37 cellular contexts compared by ENCODE assay signal in the genomic region with DNA sequence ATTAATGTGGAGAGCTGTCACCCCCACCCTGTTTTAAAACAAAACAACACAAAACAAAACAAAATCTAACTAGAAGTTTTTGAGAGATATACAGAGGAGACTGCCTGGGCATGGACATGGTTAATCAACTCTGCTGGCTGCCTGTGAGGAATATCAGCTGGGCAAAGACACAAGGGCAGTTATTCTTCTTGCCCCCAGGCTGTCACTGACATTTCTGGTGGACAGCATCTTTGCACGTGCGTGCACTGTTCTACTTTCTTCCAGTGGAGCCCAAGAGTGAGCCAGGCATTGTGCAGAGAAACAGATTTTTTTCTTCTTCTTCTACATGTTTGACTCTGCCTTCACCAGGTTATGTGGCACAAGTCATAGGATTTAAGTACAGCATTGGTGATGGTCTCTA. TPM values are rescaled to one million over a fixed set of nuclear protein-coding genes. Genes with fewer than 3 reads are reported as not detected.
"Had no signal": no experiment of that assay in that cellular context is flagged by ENCODE, and none has a peak within 500 bp of the region (broad histone marks: within the 10 kb centered on the region; RNA-seq: fewer than 3 reads in every experiment).

No MANE protein-coding gene starts in this region.

- H3K9me3 Mint-ChIP-seq: activated B cell treated with CpG ODN at 0.5 μM for 24 hours; activated CD4-positive, alpha-beta memory T cell treated with anti-CD3 and anti-CD28 coated beads for 36 hours; activated CD4-positive, alpha-beta T cell treated with anti-CD3 and anti-CD28 coated beads, Interleukin-2, amount 10 ng/mL, durations not matched to agents 24 days and 14 days; activated CD8-positive, alpha-beta T cell treated with anti-CD3 and anti-CD28 coated beads for 36 hours; activated naive CD4-positive, alpha-beta T cell treated with anti-CD3 and anti-CD28 coated beads for 36 hours; activated naive CD4-positive, alpha-beta T cell treated with anti-CD3 and anti-CD28 coated beads, Interleukin-2, amount 50 U/mL, for 72 hours; activated naive CD8-positive, alpha-beta T cell treated with anti-CD3 and anti-CD28 coated beads for 36 hours; activated T-cell treated with anti-CD3 and anti-CD28 coated beads, Interleukin-2, amount 50 U/mL, for 4 hours; activated T-helper 1 cell treated with anti-CD3 and anti-CD28 coated beads, Interleukin-12 subunit alpha, Interleukin-12 subunit beta, Interleukin-2, Interleukin-4 antibody, amounts not matched to agents 30 ng/mL and 10 ng/mL and 1 ng/mL, durations not matched to agents 14 hours and 24 hours and 36 hours; activated T-helper 17 cell treated with anti-CD3 and anti-CD28 coated beads, Interleukin-2, amount 50 U/mL, for 72 hours; T-helper 1 cell treated with Interleukin-12 subunit alpha and Interleukin-12 subunit beta and Interleukin-4 antibody, amounts not matched to agents 30 μg/mL and 1 μg/mL, for 36 hours; T-helper 2 cell treated with Interferon-gamma antibody and Interleukin-4, amounts not matched to agents 5 μg/mL and 100 μg/mL, for 36 hours had no signal

- H3K27ac ChIP-seq: adrenal gland, body of pancreas, brain microvascular endothelial cell, breast epithelium, VCaP had no signal

- H3K4me3 ChIP-seq: adrenal gland, body of pancreas, breast epithelium had no signal

- H3K36me3 ChIP-seq: adrenal gland, brain microvascular endothelial cell, breast epithelium had no signal

- H3K4me3 Mint-ChIP-seq: activated B cell treated with CpG ODN at 0.5 μM for 24 hours; activated CD4-positive, alpha-beta memory T cell treated with anti-CD3 and anti-CD28 coated beads for 36 hours; activated CD4-positive, alpha-beta T cell treated with anti-CD3 and anti-CD28 coated beads, Interleukin-2, amount 10 ng/mL, durations not matched to agents 24 days and 14 days; activated CD8-positive, alpha-beta T cell treated with anti-CD3 and anti-CD28 coated beads for 36 hours; activated naive CD4-positive, alpha-beta T cell treated with anti-CD3 and anti-CD28 coated beads for 36 hours; activated naive CD8-positive, alpha-beta T cell treated with anti-CD3 and anti-CD28 coated beads for 36 hours; activated T-cell treated with anti-CD3 and anti-CD28 coated beads, Interleukin-2, amount 50 U/mL, for 4 hours; activated T-cell treated with anti-CD3 and anti-CD28 coated beads, Interleukin-2, amount 50 U/mL, for 72 hours; activated T-helper 1 cell treated with anti-CD3 and anti-CD28 coated beads, Interleukin-12 subunit alpha, Interleukin-12 subunit beta, Interleukin-2, Interleukin-4 antibody, amounts not matched to agents 30 ng/mL and 10 ng/mL and 1 ng/mL, durations not matched to agents 14 hours and 24 hours and 36 hours; activated T-helper 17 cell treated with anti-CD3 and anti-CD28 coated beads, Interleukin-2, amount 50 U/mL, for 72 hours; T-helper 1 cell treated with Interleukin-12 subunit alpha and Interleukin-12 subunit beta and Interleukin-4 antibody, amounts not matched to agents 30 μg/mL and 1 μg/mL, for 36 hours; T-helper 2 cell treated with Interferon-gamma antibody and Interleukin-4, amounts not matched to agents 5 μg/mL and 100 μg/mL, for 36 hours had no signal

- H3K27me3 Mint-ChIP-seq: activated B cell treated with CpG ODN at 0.5 μM for 24 hours; activated CD4-positive, alpha-beta memory T cell treated with anti-CD3 and anti-CD28 coated beads for 36 hours; activated CD4-positive, alpha-beta T cell treated with anti-CD3 and anti-CD28 coated beads, Interleukin-2, amount 10 ng/mL, durations not matched to agents 24 days and 14 days; activated CD8-positive, alpha-beta T cell treated with anti-CD3 and anti-CD28 coated beads for 36 hours; activated naive CD8-positive, alpha-beta T cell treated with anti-CD3 and anti-CD28 coated beads for 36 hours; activated T-helper 17 cell treated with anti-CD3 and anti-CD28 coated beads, Interleukin-2, amount 50 U/mL, for 72 hours had no signal

- H3K27ac Mint-ChIP-seq: activated B cell treated with CpG ODN at 0.5 μM for 24 hours; activated CD4-positive, alpha-beta memory T cell treated with anti-CD3 and anti-CD28 coated beads for 36 hours; activated CD4-positive, alpha-beta T cell treated with anti-CD3 and anti-CD28 coated beads, Interleukin-2, amount 10 ng/mL, durations not matched to agents 24 days and 14 days; activated CD8-positive, alpha-beta T cell treated with anti-CD3 and anti-CD28 coated beads for 36 hours; activated naive CD4-positive, alpha-beta T cell treated with anti-CD3 and anti-CD28 coated beads for 36 hours; activated naive CD4-positive, alpha-beta T cell treated with anti-CD3 and anti-CD28 coated beads, Interleukin-2, amount 50 U/mL, for 72 hours; activated naive CD8-positive, alpha-beta T cell treated with anti-CD3 and anti-CD28 coated beads for 36 hours; activated T-cell treated with anti-CD3 and anti-CD28 coated beads, Interleukin-2, amount 50 U/mL, for 72 hours; activated T-helper 1 cell treated with anti-CD3 and anti-CD28 coated beads, Interleukin-12 subunit alpha, Interleukin-12 subunit beta, Interleukin-2, Interleukin-4 antibody, amounts not matched to agents 30 ng/mL and 10 ng/mL and 1 ng/mL, durations not matched to agents 14 hours and 24 hours and 36 hours; activated T-helper 17 cell treated with anti-CD3 and anti-CD28 coated beads, Interleukin-2, amount 50 U/mL, for 72 hours; T-helper 1 cell treated with Interleukin-12 subunit alpha and Interleukin-12 subunit beta and Interleukin-4 antibody, amounts not matched to agents 30 μg/mL and 1 μg/mL, for 36 hours; T-helper 2 cell treated with Interferon-gamma antibody and Interleukin-4, amounts not matched to agents 5 μg/mL and 100 μg/mL, for 36 hours had no signal

- DNase-seq: activated B cell treated with CpG ODN at 0.5 μM for 24 hours; activated CD4-positive, alpha-beta memory T cell treated with anti-CD3 and anti-CD28 coated beads for 36 hours; activated CD4-positive, alpha-beta T cell treated with anti-CD3 and anti-CD28 coated beads for 4 hours; activated CD4-positive, alpha-beta T cell treated with anti-CD3 and anti-CD28 coated beads, Interleukin-2, amount 10 ng/mL, durations not matched to agents 24 days and 14 days; activated CD4-positive, alpha-beta T cell treated with anti-CD3 and anti-CD28 coated beads, Interleukin-2, amount 50 U/mL, for 1 hour; activated CD4-positive, alpha-beta T cell treated with anti-CD3 and anti-CD28 coated beads, Interleukin-2, amount 50 U/mL, for 4 hours; activated CD4-positive, CD25-positive, alpha-beta regulatory T cell treated with anti-CD3 and anti-CD28 coated beads, Interleukin-2, amount 50 U/mL, for 72 hours; activated CD8-positive, alpha-beta memory T cell treated with anti-CD3 and anti-CD28 coated beads, Interleukin-2, amount 50 U/mL, for 4 hours; activated CD8-positive, alpha-beta T cell treated with anti-CD3 and anti-CD28 coated beads for 36 hours; activated effector memory CD4-positive, alpha-beta T cell treated with anti-CD3 and anti-CD28 coated beads, Interleukin-2, amount 50 U/mL, for 16 hours; activated gamma-delta T cell treated with Interleukin-2 at 50 U/mL for 16 hours; activated naive CD4-positive, alpha-beta T cell; activated naive CD4-positive, alpha-beta T cell treated with anti-CD3 and anti-CD28 coated beads for 36 hours; activated naive CD4-positive, alpha-beta T cell treated with anti-CD3 and anti-CD28 coated beads, Interleukin-2, amount 50 U/mL, for 16 hours; activated naive CD8-positive, alpha-beta T cell treated with anti-CD3 and anti-CD28 coated beads for 36 hours; activated T-cell treated with anti-CD3 and anti-CD28 coated beads for 4 hours; activated T-cell treated with anti-CD3 and anti-CD28 coated beads, Interleukin-2, amount 50 U/mL, for 1 hour; activated T-cell treated with anti-CD3 and anti-CD28 coated beads, Interleukin-2, amount 50 U/mL, for 4 hours; activated T-cell treated with anti-CD3 and anti-CD28 coated beads, Interleukin-2, amount 50 U/mL, for 72 hours; adrenal gland; amniotic stem cell; aorta; body of pancreas; brain microvascular endothelial cell; central memory CD4-positive, alpha-beta T cell; T-helper 1 cell; T-helper 2 cell; T-helper 9 cell had no signal

- ATAC-seq: activated CD8-positive, alpha-beta T cell treated with anti-CD3 and anti-CD28 coated beads for 36 hours; activated naive CD4-positive, alpha-beta T cell treated with anti-CD3 and anti-CD28 coated beads, Interleukin-2, amount 50 U/mL, for 72 hours; activated T-cell treated with anti-CD3 and anti-CD28 coated beads, Interleukin-2, amount 50 U/mL, for 4 hours; activated T-cell treated with anti-CD3 and anti-CD28 coated beads, Interleukin-2, amount 50 U/mL, for 72 hours; activated T-helper 17 cell treated with anti-CD3 and anti-CD28 coated beads, Interleukin-2, amount 50 U/mL, for 72 hours; body of pancreas had no signal

- H3K36me3 Mint-ChIP-seq: activated CD4-positive, alpha-beta memory T cell treated with anti-CD3 and anti-CD28 coated beads for 36 hours; activated naive CD4-positive, alpha-beta T cell treated with anti-CD3 and anti-CD28 coated beads, Interleukin-2, amount 50 U/mL, for 72 hours; activated naive CD8-positive, alpha-beta T cell treated with anti-CD3 and anti-CD28 coated beads for 36 hours had no signal

- H3K4me1 Mint-ChIP-seq: activated B cell treated with CpG ODN at 0.5 μM for 24 hours; activated CD4-positive, alpha-beta T cell treated with anti-CD3 and anti-CD28 coated beads, Interleukin-2, amount 10 ng/mL, durations not matched to agents 24 days and 14 days; activated naive CD8-positive, alpha-beta T cell treated with anti-CD3 and anti-CD28 coated beads for 36 hours; activated T-helper 17 cell treated with anti-CD3 and anti-CD28 coated beads, Interleukin-2, amount 50 U/mL, for 72 hours had no signal

- H3K4me1 ChIP-seq: adrenal gland, body of pancreas, breast epithelium had no signal

- H3K9me3 ChIP-seq: adrenal gland, body of pancreas, breast epithelium had no signal

- H3K27me3 ChIP-seq: body of pancreas had no signal

RNA-seq across cellular contexts. Expression of gene IRS4, which starts 13.8 kb away (rescaled TPM):
- total RNA-seq: activated B cell treated with CpG ODN at 0.5 μM for 24 hours; activated CD4-positive, alpha-beta memory T cell treated with anti-CD3 and anti-CD28 coated beads for 36 hours; activated CD8-positive, alpha-beta memory T cell treated with anti-CD3 and anti-CD28 coated beads for 36 hours; activated CD8-positive, alpha-beta T cell treated with anti-CD3 and anti-CD28 coated beads for 36 hours; activated naive CD4-positive, alpha-beta T cell treated with anti-CD3 and anti-CD28 coated beads for 36 hours; activated naive CD4-positive, alpha-beta T cell treated with anti-CD3 and anti-CD28 coated beads, Interleukin-2, amount 50 U/mL, for 72 hours; activated naive CD8-positive, alpha-beta T cell treated with anti-CD3 and anti-CD28 coated beads for 36 hours; activated T-cell treated with anti-CD3 and anti-CD28 coated beads, Interleukin-2, amount 50 U/mL, for 4 hours; activated T-cell treated with anti-CD3 and anti-CD28 coated beads, Interleukin-2, amount 50 U/mL, for 72 hours; activated T-helper 17 cell treated with anti-CD3 and anti-CD28 coated beads, Interleukin-2, amount 50 U/mL, for 72 hours; adrenal gland; aorta; cardiac septum had no signal
- polyA plus RNA-seq: adrenal gland, aorta had no signal
